In genomic region chr16:3525951-3526350, GRCh38 we compare ENCODE assay signal across 20 cellular contexts. TPM values are rescaled to one million over a fixed set of nuclear protein-coding genes. Genes with fewer than 3 reads are reported as not detected.
DNase-seq lines count a peak whose midpoint lies in the region; ATAC-seq lines count a peak whose summit lies in the region.
"Had no signal": no experiment of that assay in that cellular context is flagged by ENCODE, and none has a peak within 500 bp of the region (broad histone marks: within the 10 kb centered on the region; RNA-seq: fewer than 3 reads in every experiment).

No MANE protein-coding gene starts in this region.

- peak overlapping the region in 4 of 11 experiments; percentile 1 to 24 (median 18); a peak in 4 of 22 replicates for H3K4me2 ChIP-seq in BLaER1 treated with 17β-estradiol and CSF1 and Interleukin-3, amounts not matched to agents 10 nM and 100 nM

- H3K27ac Mint-ChIP-seq in CD4-positive, alpha-beta memory T cell: peak overlapping the region in 4 of 7 donors; percentile 3 to 61 (median 38)
- peak overlapping the region; percentile 53 for H3K27ac Mint-ChIP-seq in activated T-helper 17 cell treated with anti-CD3 and anti-CD28 coated beads, Interleukin-2, amount 50 U/mL, for 72 hours

- no peaks in the 10 kb centered on the region for H3K9me3 ChIP-seq in BLaER1 treated with 17β-estradiol and CSF1 and Interleukin-3, amounts not matched to agents 10 nM and 100 nM (replicated peaks in 1 of 11)
- no peaks in the 10 kb centered on the region for H3K9me3 ChIP-seq in CD4-positive, alpha-beta memory T cell (ENCODE audit: control insufficient read depth in 1 of 2, low read length in 2 of 2)
- H3K9me3 ChIP-seq: HAP-1, SJCRH30 had no signal

- H3K27me3 ChIP-seq in BLaER1 treated with 17β-estradiol and CSF1 and Interleukin-3, amounts not matched to agents 10 nM and 100 nM: no peaks in the 10 kb centered on the region
- H3K27me3 ChIP-seq in CD4-positive, alpha-beta memory T cell (ENCODE audit: insufficient read depth, low read length): no peaks in the 10 kb centered on the region
- H3K27me3 ChIP-seq: SJCRH30 had no signal

- peaks cover 8 to 19% (median 12%) of the 10 kb centered on the region in 4 donors for H3K4me1 Mint-ChIP-seq in CD4-positive, alpha-beta memory T cell
- H3K4me1 Mint-ChIP-seq in activated T-helper 17 cell treated with anti-CD3 and anti-CD28 coated beads, Interleukin-2, amount 50 U/mL, for 72 hours: peaks cover 5% of the 10 kb centered on the region

- CTCF ChIA-PET in CD4-positive, alpha-beta memory T cell (lab: Charles Lee; ENCODE audit: partially characterized antibody): interaction anchor here (0.7 to 1.7 kb wide), 7 partner anchors 11 to 193 kb away, joined by 3 to 9 read pairs (median 3); partner anchors contain the start of gene SLX4

- H3K4me3 Mint-ChIP-seq in CD4-positive, alpha-beta memory T cell: no peak overlapping the region
- H3K4me3 Mint-ChIP-seq in activated T-helper 17 cell treated with anti-CD3 and anti-CD28 coated beads, Interleukin-2, amount 50 U/mL, for 72 hours: no peak overlapping the region
- H3K4me3 Mint-ChIP-seq: CD14-positive monocyte had no signal

- H3K36me3 Mint-ChIP-seq in CD4-positive, alpha-beta memory T cell: peaks cover 36 to 46% of the 10 kb centered on the region in 2 donors
- peaks cover 36% of the 10 kb centered on the region for H3K36me3 Mint-ChIP-seq in activated T-helper 17 cell treated with anti-CD3 and anti-CD28 coated beads, Interleukin-2, amount 50 U/mL, for 72 hours (ENCODE audit: low read depth)

- peak overlapping the region in 9 of 11 experiments; percentile 7 to 54 (median 29); a peak in 10 of 22 replicates for H3K9ac ChIP-seq in BLaER1 treated with 17β-estradiol and CSF1 and Interleukin-3, amounts not matched to agents 10 nM and 100 nM
- H3K9ac ChIP-seq: GM23248 had no signal

- H3K9me3 Mint-ChIP-seq in CD4-positive, alpha-beta memory T cell: no peaks in the 10 kb centered on the region
- no peaks in the 10 kb centered on the region for H3K9me3 Mint-ChIP-seq in activated T-helper 17 cell treated with anti-CD3 and anti-CD28 coated beads, Interleukin-2, amount 50 U/mL, for 72 hours

- no peak overlapping the region for H3K4me3 ChIP-seq in BLaER1 treated with 17β-estradiol and CSF1 and Interleukin-3, amounts not matched to agents 10 nM and 100 nM
- no peak overlapping the region for H3K4me3 ChIP-seq in CD4-positive, alpha-beta memory T cell (ENCODE audit: low read length in 2 of 2)
- H3K4me3 ChIP-seq: GM12878, GM23248, HAP-1, SJCRH30 had no signal

- peak overlapping the region in 2 of 11 experiments; percentile 22 to 25; a peak in 1 of 22 replicates for H3K27ac ChIP-seq in BLaER1 treated with 17β-estradiol and CSF1 and Interleukin-3, amounts not matched to agents 10 nM and 100 nM
- no peak overlapping the region for H3K27ac ChIP-seq in CD4-positive, alpha-beta memory T cell (ENCODE audit: low read depth, low read length)
- H3K27ac ChIP-seq: GM23248, SJCRH30 had no signal

- H3K36me3 ChIP-seq in BLaER1 treated with 17β-estradiol and CSF1 and Interleukin-3, amounts not matched to agents 10 nM and 100 nM: peaks cover 32 to 75% (median 49%) of the 10 kb centered on the region in 11 experiments
- H3K36me3 ChIP-seq in CD4-positive, alpha-beta memory T cell (ENCODE audit: insufficient read depth, low read length): peaks cover 25% of the 10 kb centered on the region
- H3K36me3 ChIP-seq: SJCRH30 had no signal

- peaks cover 0 to 6% (median 0%) of the 10 kb centered on the region in 11 experiments; a peak in 4 of 22 replicates for H4K20me1 ChIP-seq in BLaER1 treated with 17β-estradiol and CSF1 and Interleukin-3, amounts not matched to agents 10 nM and 100 nM

- no peak for DNase-seq in CD4-positive, alpha-beta memory T cell
- DNase-seq in sciatic nerve (ENCODE audit: low spot score) (peak; percentile 22), DMS79 (lab: John Stamatoyannopoulos, UW) (no peak), NOMO-1 (lab: John Stamatoyannopoulos, UW; ENCODE audit: unreplicated experiment in 2 of 2) (no peak)
- DNase-seq: DMS153, EL, GM23248, IMR-90, NCI-H1417 treated with DMSO at 0.1 percent for 48 hours, NCI-H1930, NCI-H226, NCI-H524 treated with DMSO at 0.1 percent for 48 hours, SJCRH30 had no signal

- POLR2A ChIA-PET in CD4-positive, alpha-beta memory T cell (lab: Charles Lee; ENCODE audit: partially characterized antibody): interaction anchor here (0.8 to 1.7 kb wide), 2 partner anchors 11 to 23 kb away, joined by 3 read pairs; no protein-coding TSS in a partner anchor

- H3K4me1 ChIP-seq in BLaER1 treated with 17β-estradiol and CSF1 and Interleukin-3, amounts not matched to agents 10 nM and 100 nM: peaks cover 5 to 12% (median 9%) of the 10 kb centered on the region in 10 experiments; a peak in 13 of 20 replicates
- no peaks in the 10 kb centered on the region for H3K4me1 ChIP-seq in CD4-positive, alpha-beta memory T cell (ENCODE audit: insufficient read depth, low read length)
- H3K4me1 ChIP-seq: HAP-1, SJCRH30 had no signal

- ATAC-seq in activated T-helper 17 cell treated with anti-CD3 and anti-CD28 coated beads, Interleukin-2, amount 50 U/mL, for 72 hours (replicated peaks): no peak
- ATAC-seq in sciatic nerve: no peak
- no peak for ATAC-seq in HG03039 (IDR thresholded peaks at IDR 0.05; ENCODE audit: unreplicated experiment)
- ATAC-seq: GM12878 had no signal

- H3K27me3 Mint-ChIP-seq in CD4-positive, alpha-beta memory T cell: no peaks in the 10 kb centered on the region
- no peaks in the 10 kb centered on the region for H3K27me3 Mint-ChIP-seq in activated T-helper 17 cell treated with anti-CD3 and anti-CD28 coated beads, Interleukin-2, amount 50 U/mL, for 72 hours

- intact Hi-C loops in CD4-positive, alpha-beta memory T cell (cut with micrococcal nuclease): no loop called here
- intact Hi-C loops in sciatic nerve (cut with DNase I): no loop called here

RNA-seq across cellular contexts. Expression of gene CLUAP1, which starts 25.1 kb away (rescaled TPM):
- 10 to 100 TPM; 24.6 to 25.4 TPM for total RNA-seq in CD4-positive, alpha-beta memory T cell
- polyA plus RNA-seq in CD4-positive, alpha-beta memory T cell: 10 to 100 TPM; 26.4 to 41.5 TPM
- 10 to 100 TPM; 14.9 to 15.7 TPM for total RNA-seq in activated T-helper 17 cell treated with anti-CD3 and anti-CD28 coated beads, Interleukin-2, amount 50 U/mL, for 72 hours
- 32.7 TPM for total RNA-seq in sciatic nerve

RNA-seq across cellular contexts. Expression of gene C16orf90, which starts 30.7 kb away (rescaled TPM):
- not detected for total RNA-seq in CD4-positive, alpha-beta memory T cell
- polyA plus RNA-seq in CD4-positive, alpha-beta memory T cell: not detected
- not detected for total RNA-seq in activated T-helper 17 cell treated with anti-CD3 and anti-CD28 coated beads, Interleukin-2, amount 50 U/mL, for 72 hours
- total RNA-seq in sciatic nerve: not detected
- total RNA-seq: GM12878, GM23248, IMR-90, M059J, SJCRH30 had no signal
- polyA plus RNA-seq: CD14-positive monocyte, GM12878, GM23248, IMR-90 had no signal

RNA-seq across cellular contexts. Expression of gene NLRC3, which starts 51.3 kb away (rescaled TPM):
- total RNA-seq in CD4-positive, alpha-beta memory T cell: 100 to 1,000 TPM; 111 TPM
- 10 to 100 TPM; 13.1 to 39.3 TPM for polyA plus RNA-seq in CD4-positive, alpha-beta memory T cell
- 10 to 100 TPM; 36.8 to 49.1 TPM for total RNA-seq in activated T-helper 17 cell treated with anti-CD3 and anti-CD28 coated beads, Interleukin-2, amount 50 U/mL, for 72 hours
- total RNA-seq in sciatic nerve: 1.6 TPM
- total RNA-seq: GM23248, IMR-90, M059J had no signal
- polyA plus RNA-seq: IMR-90 had no signal

Comparison
In these comparisons a context has a peak if more than half of its experiments do, and no peak if none do; other contexts are left out.
1. RNA of gene NLRC3, which starts 51.3 kb away (total RNA-seq): 111 TPM in CD4-positive, alpha-beta memory T cell and 36.8 to 49.1 TPM in activated T-helper 17 cell treated with anti-CD3 and anti-CD28 coated beads, Interleukin-2, amount 50 U/mL, for 72 hours; 1.6 TPM in sciatic nerve (single experiment); every median in the first group is over 10 times any median in the second.